In the genomic region with DNA sequence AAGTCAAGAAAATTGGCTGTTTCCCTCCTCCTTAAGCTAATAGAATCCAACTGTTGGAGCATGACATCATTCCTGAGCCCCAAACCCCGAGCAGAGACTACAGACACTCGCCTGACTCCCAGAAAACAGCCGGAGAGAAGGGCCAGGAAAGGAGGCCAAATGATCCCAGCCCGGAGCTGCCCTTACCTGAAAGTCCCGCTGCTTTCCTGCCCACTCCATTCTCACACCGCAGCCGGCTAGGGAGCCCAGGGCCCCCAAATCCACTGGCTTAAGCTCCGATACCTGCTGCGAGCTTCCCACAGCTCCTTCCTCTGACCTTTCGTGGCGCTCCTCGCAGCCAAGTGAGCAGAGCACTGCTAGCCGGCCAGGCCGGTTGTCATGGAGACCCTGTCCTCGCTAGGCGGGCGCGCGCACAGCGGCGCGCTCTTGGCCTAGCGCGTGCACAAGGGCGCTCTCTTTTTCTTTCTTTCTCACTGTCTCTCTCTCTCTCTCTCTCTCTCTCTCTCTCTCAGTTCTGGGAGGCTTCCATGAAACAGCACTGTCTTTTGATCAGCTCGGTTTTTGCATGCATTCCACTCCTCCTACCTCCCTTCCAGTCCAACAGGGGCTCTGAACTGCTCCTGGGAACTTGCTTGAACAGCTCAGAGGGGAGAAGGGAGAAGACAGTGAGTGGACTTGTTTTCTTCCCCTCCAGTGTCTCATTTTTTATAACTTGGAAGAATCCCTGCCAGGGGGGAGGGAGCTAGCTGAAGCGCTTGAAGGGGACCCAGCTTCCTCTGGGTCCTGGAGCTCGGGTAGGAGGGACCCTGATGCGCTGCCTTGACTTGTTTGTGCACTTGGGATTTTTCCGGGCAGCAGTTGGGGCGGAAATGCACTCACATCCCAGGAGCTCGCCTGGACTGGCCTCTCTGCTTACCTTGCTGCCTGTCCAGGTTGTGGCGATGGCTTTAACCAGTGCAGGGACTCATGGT, we compare ENCODE assay signal across 8 cellular contexts.
DNase-seq lines count a peak whose midpoint lies in the region; ATAC-seq and TF ChIP-seq lines count a peak whose summit lies in the region.

No MANE protein-coding gene starts in this region.

- DNase-seq in ACHN (peak; percentile 70), GM20000 (ENCODE audit: low spot score) (peak; percentile 75), NCI-H82 treated with DMSO at 0.1 percent for 48 hours (lab: John Stamatoyannopoulos, UW; ENCODE audit: unreplicated experiment) (peak; percentile 24), cerebellar nuclear complex (lab: John Stamatoyannopoulos, UW) (peak; percentile 50 to 80), iPS-NIHi7 (ENCODE audit: extremely low spot score) (peak; percentile 88), retinal pigment epithelial cell (ENCODE audit: low read depth) (peak; percentile 48), DMS114 treated with DMSO at 0.1 percent for 48 hours (lab: John Stamatoyannopoulos, UW; ENCODE audit: unreplicated experiment) (no peak)

- in situ Hi-C loops in ACHN (cut with HindIII; ENCODE audit: low pct_ligation_motif_present, low pct_unique_long_range_greater_than_20kb, low sequenced_read_pairs), result no loop called here

- H3K4me3 ChIP-seq in retinal pigment epithelial cell (ENCODE audit: low read length), result peak overlapping the region; percentile 82

- ATAC-seq in HG03139 (IDR thresholded peaks at IDR 0.05; ENCODE audit: unreplicated experiment), result no peak

- TF ChIP-seq CTCF in GM20000 (IDR thresholded peaks at IDR 0.05; ENCODE audit: extremely low read depth, missing control alignments) (no peak), retinal pigment epithelial cell (conservative IDR thresholded peaks at IDR 0.05; ENCODE audit: low read depth, low read length) (no peak)
